In genomic region chr2:238284802-238285515, GRCh38 we compare ENCODE assay signal across 12 cellular contexts. TPM values are rescaled to one million over a fixed set of nuclear protein-coding genes. Genes with fewer than 3 reads are reported as not detected.
DNase-seq lines count a peak whose midpoint lies in the region; ATAC-seq and TF ChIP-seq lines count a peak whose summit lies in the region.
"Had no signal": no experiment of that assay in that cellular context is flagged by ENCODE, and none has a peak within 500 bp of the region (broad histone marks: within the 10 kb centered on the region; RNA-seq: fewer than 3 reads in every experiment).

No MANE protein-coding gene starts in this region.

- TF ChIP-seq CTCF in PC-9 (conservative IDR thresholded peaks at IDR 0.05) (no peak), epithelial cell of esophagus (IDR thresholded peaks at IDR 0.05; ENCODE audit: insufficient read depth, low read depth, low read length, missing control alignments) (no peak), transverse colon (IDR thresholded peaks at IDR 0.05) (no peak), glutamatergic neuron (IDR thresholded peaks at IDR 0.05; ENCODE audit: partially characterized antibody, unreplicated experiment) (no peak)

- peaks cover 5% of the 10 kb centered on the region; the same call in 1 of the 2 replicates for H4K20me1 ChIP-seq in PC-9 (ENCODE audit: insufficient read depth)

- H3K36me3 ChIP-seq in PC-9 (ENCODE audit: low read depth), result no peaks in the 10 kb centered on the region
- peaks cover 0 to 14% of the 10 kb centered on the region in 2 donors for H3K36me3 ChIP-seq in muscle layer of duodenum (ENCODE audit: control insufficient read depth in 1 of 2, insufficient read depth in 2 of 2, low read length in 2 of 2)
- H3K36me3 ChIP-seq in transverse colon, result no peaks in the 10 kb centered on the region

- WGBS in transverse colon (ENCODE audit: low coverage in 1 of 2), 2 donors, result 48% methylated on average over 10 of the region's 11 CpGs; no CpG with 5 or more reads in 1 of the 2 donors

- peaks cover 10% of the 10 kb centered on the region for H3K4me1 Mint-ChIP-seq in glutamatergic neuron (ENCODE audit: low read depth, unreplicated experiment)

- H3K36me3 Mint-ChIP-seq in glutamatergic neuron (ENCODE audit: unreplicated experiment), result no peaks in the 10 kb centered on the region

- no TSS peak for BruUV-seq in PC-9 (replicated peaks; lab: Mats Ljungman, UMichigan)

- DNase-seq in PC-9 (no peak), epithelial cell of esophagus (ENCODE audit: low read depth) (no peak), transverse colon (peak; percentile 51), T-helper 2 cell (no peak), germinal center (ENCODE audit: low spot score) (no peak), glutamatergic neuron (no peak)
- DNase-seq: activated CD8-positive, alpha-beta T cell treated with anti-CD3 and anti-CD28 coated beads, Interleukin-2, amount 10 ng/mL, durations not matched to agents 7 days and 5 days; activated naive CD8-positive, alpha-beta T cell treated with anti-CD3 and anti-CD28 coated beads, Interleukin-2, amount 10 ng/mL, durations not matched to agents 7 days and 5 days; DMS79; NCI-H524 had no signal

- H3K4me1 ChIP-seq in PC-9 (replicated peaks; ENCODE audit: insufficient read depth) (peaks cover 43% of the 10 kb centered on the region), muscle layer of duodenum (ENCODE audit: control insufficient read depth in 1 of 2, insufficient read depth in 2 of 2, low read length in 2 of 2) (peaks cover 26 to 50% of the 10 kb centered on the region in 2 donors), transverse colon (peaks cover 41 to 87% (median 64%) of the 10 kb centered on the region in 4 donors)

- H3K4me2 ChIP-seq in PC-9, result peak overlapping the region; percentile 84

- POLR2A ChIA-PET in PC-9 (lab: Charles Lee; ENCODE audit: unreplicated experiment), result interaction anchor here (0.5 kb wide), 1 partner anchor 81 kb away, joined by 7 read pairs; no protein-coding TSS in a partner anchor

- H3K27me3 ChIP-seq in PC-9 (ENCODE audit: insufficient read depth, low read depth), result no peaks in the 10 kb centered on the region
- no peaks in the 10 kb centered on the region for H3K27me3 ChIP-seq in muscle layer of duodenum (ENCODE audit: low read depth, low read length)
- H3K27me3 ChIP-seq in transverse colon, result no peaks in the 10 kb centered on the region

- H3K27ac ChIP-seq in PC-9 (peak overlapping the region; percentile 85), muscle layer of duodenum (ENCODE audit: low read length) (peak overlapping the region; percentile 89), transverse colon (peak overlapping the region; percentile 92 to 98 (median 95))

- H3K4me3 ChIP-seq in PC-9 (peak overlapping the region; percentile 40; the same call in 1 of the 2 replicates), epithelial cell of esophagus (ENCODE audit: low read length) (peak overlapping the region; percentile 93), muscle layer of duodenum (ENCODE audit: low read depth in 1 of 2, low read length in 2 of 2) (peak overlapping the region; percentile 20 to 26), transverse colon (peak overlapping the region in 1 of 4 donors; percentile 29)

- H3K4me3 Mint-ChIP-seq in glutamatergic neuron (ENCODE audit: unreplicated experiment), result no peak overlapping the region
- H3K4me3 Mint-ChIP-seq: activated CD8-positive, alpha-beta T cell treated with anti-CD3 and anti-CD28 coated beads, Interleukin-2, amount 10 ng/mL, durations not matched to agents 7 days and 5 days; activated naive CD8-positive, alpha-beta T cell treated with anti-CD3 and anti-CD28 coated beads, Interleukin-2, amount 10 ng/mL, durations not matched to agents 7 days and 5 days had no signal

- no peak for TF ChIP-seq EP300 in transverse colon (IDR thresholded peaks at IDR 0.05; ENCODE audit: low read depth)

- H2AFZ ChIP-seq in PC-9, result no peak overlapping the region

- no peak for ATAC-seq in HG03175 (IDR thresholded peaks at IDR 0.05; ENCODE audit: unreplicated experiment)
- ATAC-seq: activated CD8-positive, alpha-beta T cell treated with anti-CD3 and anti-CD28 coated beads, Interleukin-2, amount 10 ng/mL, durations not matched to agents 7 days and 5 days had no signal

- intact Hi-C loops in PC-9 (cut with micrococcal nuclease; ENCODE audit: unreplicated experiment), result loop anchor here (1.0 to 10.0 kb wide), 4 partner anchors 29 to 992 kb away; no protein-coding TSS in a partner anchor
- intact Hi-C loops in transverse colon (cut with DNase I; ENCODE audit: low total_unique reads), result no loop called here

- H3K79me2 ChIP-seq in PC-9 (ENCODE audit: low read depth), result peaks cover 58% of the 10 kb centered on the region

- no peak overlapping the region for H3K27ac Mint-ChIP-seq in glutamatergic neuron (ENCODE audit: unreplicated experiment)
- H3K27ac Mint-ChIP-seq: activated CD8-positive, alpha-beta T cell treated with anti-CD3 and anti-CD28 coated beads, Interleukin-2, amount 10 ng/mL, durations not matched to agents 7 days and 5 days; activated naive CD8-positive, alpha-beta T cell treated with anti-CD3 and anti-CD28 coated beads, Interleukin-2, amount 10 ng/mL, durations not matched to agents 7 days and 5 days had no signal

- H3K27me3 Mint-ChIP-seq in glutamatergic neuron (ENCODE audit: unreplicated experiment), result peaks cover 2% of the 10 kb centered on the region
- H3K27me3 Mint-ChIP-seq: activated naive CD8-positive, alpha-beta T cell treated with anti-CD3 and anti-CD28 coated beads, Interleukin-2, amount 10 ng/mL, durations not matched to agents 7 days and 5 days had no signal

- peaks cover 5% of the 10 kb centered on the region for H3K9me3 Mint-ChIP-seq in glutamatergic neuron (ENCODE audit: unreplicated experiment)
- H3K9me3 Mint-ChIP-seq: activated naive CD8-positive, alpha-beta T cell treated with anti-CD3 and anti-CD28 coated beads, Interleukin-2, amount 10 ng/mL, durations not matched to agents 7 days and 5 days had no signal

- peaks cover 31% of the 10 kb centered on the region for H3F3A ChIP-seq in PC-9 (ENCODE audit: insufficient read depth, low read depth)

- H3K9me3 ChIP-seq in PC-9 (ENCODE audit: insufficient read depth, low read depth) (no peaks in the 10 kb centered on the region), muscle layer of duodenum (ENCODE audit: control insufficient read depth in 1 of 2, low read length in 2 of 2) (no peaks in the 10 kb centered on the region), transverse colon (no peaks in the 10 kb centered on the region)

- H3K9me2 ChIP-seq in PC-9 (ENCODE audit: insufficient read depth), result no peaks in the 10 kb centered on the region

- in situ Hi-C loops in transverse colon (cut with MboI; ENCODE audit: low pct_ligation_motif_present in 1 of 4, low pct_unique_long_range_greater_than_20kb in 1 of 4, low sequenced_read_pairs in 3 of 4), result no loop called here

- CTCF ChIA-PET in PC-9 (lab: Charles Lee), result interaction anchor here (0.6 to 1.3 kb wide), 3 partner anchors 21 to 415 kb away, joined by 3 to 5 read pairs (median 4); no protein-coding TSS in a partner anchor

- TF ChIP-seq POLR2A in transverse colon (IDR thresholded peaks at IDR 0.05), result no peak

RNA-seq across cellular contexts. Expression of gene PER2, which starts 3.5 kb away (rescaled TPM):
- total RNA-seq in PC-9 (2021), result 18.9 and 22.9 TPM in 2 replicates
- total RNA-seq in transverse colon, result 10 to 100 TPM; 19.1 to 67.3 (median 32.3) TPM
- 3.8 TPM for total RNA-seq in glutamatergic neuron (ENCODE audit: unreplicated experiment)

RNA-seq across cellular contexts. Expression of gene TRAF3IP1, which starts 35.4 kb away (rescaled TPM):
- total RNA-seq in PC-9 (2021) (50.2 and 51.7 TPM in 2 replicates), transverse colon (10 to 100 TPM in 3 of 4 donors, 1 to 10 TPM in 1; 1.1 to 14.1 (median 10.4) TPM), glutamatergic neuron (ENCODE audit: unreplicated experiment) (10.3 TPM)

RNA-seq across cellular contexts. Expression of gene HES6, which starts 45.1 kb away (rescaled TPM):
- total RNA-seq in PC-9 (2021), result 8.4 and 14.3 TPM in 2 replicates
- 10 to 100 TPM; 15.0 to 94.5 (median 31.7) TPM for total RNA-seq in transverse colon
- total RNA-seq in glutamatergic neuron (ENCODE audit: unreplicated experiment), result 665 TPM
